In the genomic region with DNA sequence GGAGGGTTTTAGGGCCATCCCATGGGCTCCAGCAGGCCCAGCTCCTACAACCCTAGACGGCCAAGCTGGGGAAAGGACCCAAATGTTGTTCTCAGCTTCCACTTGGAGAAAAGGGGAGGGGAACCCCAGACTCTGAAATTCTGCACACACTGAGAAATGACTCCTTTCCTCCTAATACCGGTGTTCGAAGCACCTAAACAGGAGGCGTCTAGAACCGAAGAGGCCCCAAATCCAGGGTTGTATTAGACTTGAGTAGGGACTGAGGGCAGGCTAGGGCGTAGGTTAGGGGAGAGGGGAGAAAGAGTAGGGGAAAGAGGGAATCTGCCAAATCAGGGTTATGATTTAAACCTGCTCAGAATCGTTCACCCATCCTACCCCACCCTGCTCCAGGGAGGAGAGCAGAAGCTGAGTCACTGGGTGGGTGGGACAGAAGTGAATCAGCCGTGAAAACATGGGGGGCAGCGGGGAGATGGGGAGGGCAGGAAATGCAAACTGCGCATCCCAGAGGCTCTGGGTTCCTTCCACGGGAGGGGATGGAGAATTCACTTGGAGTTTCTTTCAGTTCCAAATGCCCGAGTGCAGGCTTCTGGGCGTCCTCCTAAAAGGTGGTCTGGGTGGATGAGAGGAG, we compare ENCODE assay signal across 8 cellular contexts. TPM values are rescaled to one million over a fixed set of nuclear protein-coding genes. Genes with fewer than 3 reads are reported as not detected.
DNase-seq lines count a peak whose midpoint lies in the region; ATAC-seq, FAIRE-seq and TF ChIP-seq lines count a peak whose summit lies in the region.

No MANE protein-coding gene starts in this region.

- ATAC-seq in GM18498 (IDR thresholded peaks at IDR 0.05; ENCODE audit: unreplicated experiment) (peak; percentile 7), GM21737 (IDR thresholded peaks at IDR 0.05; ENCODE audit: unreplicated experiment) (no peak)

- H3K4me3 ChIP-seq in effector memory CD4-positive, alpha-beta T cell (ENCODE audit: insufficient read depth, low read depth, low read length, poor library complexity, severe bottlenecking), result peak overlapping the region; percentile 60
- peak overlapping the region; percentile 67 to 74 for H3K4me3 ChIP-seq in mucosa of rectum (ENCODE audit: low read length in 2 of 2)

- no peak for FAIRE-seq in GM12891 (lab: Jason Lieb, UNC)

- DNase-seq in T1000 (lab: John Stamatoyannopoulos, UW) (peak; percentile 52), ureter (ENCODE audit: low spot score) (peak; percentile 73), NCI-H1092 treated with DMSO at 0.1 percent for 48 hours (lab: John Stamatoyannopoulos, UW) (no peak), GM12891 (ENCODE audit: insufficient read length, low spot score) (no peak)
- DNase-seq in effector memory CD4-positive, alpha-beta T cell, result peak in 1 of 3 donors; percentile 16

- no peaks in the 10 kb centered on the region for H3K9me3 ChIP-seq in effector memory CD4-positive, alpha-beta T cell (ENCODE audit: control insufficient read depth, low read length)
- no peaks in the 10 kb centered on the region for H3K9me3 ChIP-seq in mucosa of rectum (ENCODE audit: control insufficient read depth in 2 of 2, low read length in 2 of 2)

- no peak for TF ChIP-seq POLR2A in GM12891 (IDR thresholded peaks at IDR 0.05; ENCODE audit: low read depth, low read length)

- no peaks in the 10 kb centered on the region for H3K27me3 ChIP-seq in effector memory CD4-positive, alpha-beta T cell (replicated peaks; ENCODE audit: control insufficient read depth, insufficient read depth, low read length, poor library complexity, severe bottlenecking)
- peaks cover 7 to 9% of the 10 kb centered on the region in 2 donors for H3K27me3 ChIP-seq in mucosa of rectum (ENCODE audit: control insufficient read depth in 2 of 2, insufficient read depth in 2 of 2, low read length in 2 of 2)

- H3K36me3 ChIP-seq in effector memory CD4-positive, alpha-beta T cell (ENCODE audit: control insufficient read depth, insufficient read depth, low read length), result no peaks in the 10 kb centered on the region
- no peaks in the 10 kb centered on the region for H3K36me3 ChIP-seq in mucosa of rectum (ENCODE audit: control insufficient read depth in 2 of 2, insufficient read depth in 2 of 2, low read length in 2 of 2)

- H3K4me1 ChIP-seq in effector memory CD4-positive, alpha-beta T cell (ENCODE audit: control insufficient read depth, insufficient read depth, low read length, poor library complexity, severe bottlenecking), result peaks cover 43% of the 10 kb centered on the region
- H3K4me1 ChIP-seq in mucosa of rectum (ENCODE audit: control insufficient read depth in 2 of 2, insufficient read depth in 2 of 2, low read length in 2 of 2), result peaks cover 21 to 29% of the 10 kb centered on the region in 2 donors

- H3K9ac ChIP-seq in mucosa of rectum (ENCODE audit: low read depth in 1 of 2, low read length in 2 of 2), result peak overlapping the region; percentile 56 to 70

- peak overlapping the region; percentile 40 for H3K27ac ChIP-seq in effector memory CD4-positive, alpha-beta T cell (ENCODE audit: insufficient read depth, low read length, poor library complexity, severe bottlenecking)
- H3K27ac ChIP-seq in mucosa of rectum (ENCODE audit: low read depth in 2 of 2, low read length in 2 of 2), result peak overlapping the region; percentile 77 to 86

TF ChIP-seq in GM12891, 5 proteins besides CTCF, POLR2A, EP300 and RAD21:
- TF ChIP-seq SPI1 (IDR thresholded peaks at IDR 0.05; ENCODE audit: low read depth, low read length) (no peak), POU2F2 (IDR thresholded peaks at IDR 0.05; ENCODE audit: low read depth, low read length) (no peak), TAF1 (IDR thresholded peaks at IDR 0.05; ENCODE audit: low read depth, low read length) (no peak), POLR2AphosphoS5 (IDR thresholded peaks at IDR 0.05; ENCODE audit: low read depth, low read length) (no peak), PAX5 (IDR thresholded peaks at IDR 0.05; ENCODE audit: insufficient read depth, low read length, severe bottlenecking) (no peak)

RNA-seq across cellular contexts. Expression of a gene that starts 1.0 kb away (rescaled TPM):
- 133 TPM for total RNA-seq in ureter
- polyA plus RNA-seq in GM12891 (2012; ENCODE audit: low read depth, missing spikeins), result not detected

RNA-seq across cellular contexts. Expression of a gene that starts 4.8 kb away (rescaled TPM):
- total RNA-seq in ureter, result 0.18 TPM
- not detected for polyA plus RNA-seq in GM12891 (2012; ENCODE audit: low read depth, missing spikeins)

RNA-seq across cellular contexts. Expression of a gene that starts 19.3 kb away (rescaled TPM):
- 66.6 TPM for total RNA-seq in ureter
- 13.4 TPM for polyA plus RNA-seq in GM12891 (2012; ENCODE audit: low read depth, missing spikeins)

RNA-seq across cellular contexts. Expression of a gene that starts 48.6 kb away (rescaled TPM):
- total RNA-seq in ureter, result 198 TPM
- 0.32 TPM for polyA plus RNA-seq in GM12891 (2012; ENCODE audit: low read depth, missing spikeins)

Comparison
In these comparisons a context has a peak if more than half of its experiments do, and no peak if none do; other contexts are left out.
1. DNase-seq: peak in T1000 (single experiment) and ureter (single experiment); none in NCI-H1092 treated with DMSO at 0.1 percent for 48 hours (single experiment) and GM12891 (single experiment).